8 cellular contexts compared by ENCODE assay signal in genomic region chr14:73753043-73753886, GRCh38. TPM values are rescaled to one million over a fixed set of nuclear protein-coding genes. Genes with fewer than 3 reads are reported as not detected.
A peak's percentile ranks its signal among the peaks of the same experiment; 100 is the strongest.
DNase-seq lines count a peak whose midpoint lies in the region; TF ChIP-seq lines count a peak whose summit lies in the region.

No MANE protein-coding gene starts in this region.

- H3K9me3 Mint-ChIP-seq in nephron, result no peaks in the 10 kb centered on the region

- no peak for DNase-seq in SK-N-MC (ENCODE audit: low read depth, low spot score)
- DNase-seq in effector CD4-positive, alpha-beta T cell, result peak; percentile 43
- no peak for DNase-seq in NCI-H1694 treated with DMSO at 0.1 percent for 48 hours (lab: John Stamatoyannopoulos, UW)
- no peak for DNase-seq in mesenteric fat pad (ENCODE audit: low spot score)
- DNase-seq in NCI-H2196 (lab: John Stamatoyannopoulos, UW; ENCODE audit: unreplicated experiment), result no peak
- no peak for DNase-seq in amniotic stem cell (lab: John Stamatoyannopoulos, UW)

- H3K4me3 ChIP-seq in GM12875 (ENCODE audit: low read depth, low read length), result peak overlapping the region; percentile 39
- peak overlapping the region; percentile 56 for H3K4me3 ChIP-seq in SK-N-MC

- no peaks in the 10 kb centered on the region for H3K36me3 ChIP-seq in SK-N-MC (ENCODE audit: insufficient read depth, low read length)

- TF ChIP-seq CTCF in GM12875 (IDR thresholded peaks at IDR 0.05; ENCODE audit: borderline replicate concordance, insufficient read depth, low read depth, low read length) (no peak), nephron (IDR thresholded peaks at IDR 0.05; ENCODE audit: unreplicated experiment in 3 of 3) (no peak)

- H3K27me3 Mint-ChIP-seq in nephron (ENCODE audit: low read depth), result no peaks in the 10 kb centered on the region

- H3K36me3 Mint-ChIP-seq in nephron (ENCODE audit: low read depth), result no peaks in the 10 kb centered on the region

- H3K4me3 Mint-ChIP-seq in nephron, result peak overlapping the region in 2 of 3 experiments; percentile 7 to 91

- peak overlapping the region; percentile 85 for H3K27ac ChIP-seq in SK-N-MC

- H3K9me3 ChIP-seq in SK-N-MC (ENCODE audit: low read depth, low read length), result no peaks in the 10 kb centered on the region

- H3K9ac ChIP-seq in SK-N-MC (ENCODE audit: insufficient read length), result no peak overlapping the region

- H3K4me1 Mint-ChIP-seq in nephron, result peaks cover 92% of the 10 kb centered on the region

- peak overlapping the region; percentile 85 to 96 (median 93) for H3K27ac Mint-ChIP-seq in nephron

RNA-seq across cellular contexts. Expression of gene PNMA1, which starts 39.1 kb away (rescaled TPM):
- total RNA-seq in mesenteric fat pad, result 49.3 TPM
